Comparison of ENCODE assay signal across 1 cellular context in genomic region chr22:41664951-41665350, GRCh38.
TF ChIP-seq lines count a peak whose summit lies in the region.

No MANE protein-coding gene starts in this region.

TF ChIP-seq in HepG2, 621 proteins besides CTCF, POLR2A, EP300 and RAD21:
- TF ChIP-seq ZBTB7A (CRISPR knock-in tag; IDR thresholded peaks at IDR 0.05): no peak
- TF ChIP-seq RBM22 (optimal IDR thresholded peaks at IDR 0.05; ENCODE audit: low read length): peak; percentile 83
- TF ChIP-seq NPAS2 (CRISPR knock-in tag; IDR thresholded peaks at IDR 0.05; ENCODE audit: borderline replicate concordance): no peak
- 0 out of 2 replicates have a peak, but pooled peaks have one; percentile 37 for TF ChIP-seq POLR2AphosphoS2 (IDR thresholded peaks at IDR 0.05; ENCODE audit: low read depth, low read length)
